8 cellular contexts compared by ENCODE assay signal in the genomic region with DNA sequence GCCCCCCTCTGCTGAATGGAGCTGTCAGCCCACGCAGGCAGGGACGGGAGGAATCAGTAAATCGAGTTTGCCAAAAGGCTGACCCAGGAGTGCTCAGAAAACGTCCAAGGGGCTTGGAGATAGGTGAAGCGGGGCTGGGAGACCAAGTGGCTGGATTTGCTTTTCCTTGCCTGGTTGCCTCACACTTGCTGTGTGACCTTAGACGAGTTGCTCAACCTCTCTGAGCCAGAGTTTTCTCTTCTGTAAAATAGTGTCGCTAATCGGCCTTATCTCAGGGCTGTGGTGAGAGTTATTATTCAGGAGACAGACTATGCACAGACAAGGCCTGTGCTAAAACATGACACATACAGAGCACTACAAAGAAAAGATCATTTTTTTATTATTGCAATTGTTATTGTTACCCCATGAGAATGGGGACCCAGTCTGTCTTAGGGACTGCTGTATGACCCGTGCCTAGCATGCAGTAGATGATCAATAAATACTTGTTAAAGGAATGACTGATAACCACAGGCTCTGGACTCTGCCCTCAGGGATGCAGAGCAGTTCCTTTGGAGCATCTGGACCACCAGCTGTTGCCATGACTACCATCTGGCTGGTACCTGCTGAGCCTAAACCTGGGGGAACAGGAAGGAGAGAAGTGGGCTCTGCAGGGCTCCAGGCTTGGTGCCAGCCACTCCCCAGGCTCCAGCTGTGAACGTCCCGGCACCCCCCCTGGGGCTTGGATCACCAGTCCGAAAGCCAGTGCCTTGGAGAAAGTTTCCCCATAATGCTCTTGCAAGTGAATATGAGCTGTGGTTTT. TPM values are rescaled to one million over a fixed set of nuclear protein-coding genes. Genes with fewer than 3 reads are reported as not detected.
DNase-seq lines count a peak whose midpoint lies in the region; ATAC-seq and TF ChIP-seq lines count a peak whose summit lies in the region.

No MANE protein-coding gene starts in this region.

- H3K9me3 Mint-ChIP-seq in CD4-positive, alpha-beta T cell: no peaks in the 10 kb centered on the region
- H3K9me3 Mint-ChIP-seq in natural killer cell: no peaks in the 10 kb centered on the region

- no peaks in the 10 kb centered on the region for H3K36me3 ChIP-seq in breast epithelium

- ATAC-seq in CD4-positive, alpha-beta T cell (ENCODE audit: poor library complexity): no peak
- ATAC-seq in natural killer cell (no peak), GM18873 (IDR thresholded peaks at IDR 0.05; ENCODE audit: low FRiP score, unreplicated experiment) (no peak), GM21717 (IDR thresholded peaks at IDR 0.05; ENCODE audit: unreplicated experiment) (no peak)

- H3K9me3 ChIP-seq in CD4-positive, alpha-beta T cell (ENCODE audit: control insufficient read depth, low read length): no peaks in the 10 kb centered on the region
- no peaks in the 10 kb centered on the region for H3K9me3 ChIP-seq in breast epithelium

- H3K4me1 Mint-ChIP-seq in CD4-positive, alpha-beta T cell (ENCODE audit: low read depth): peaks cover 20% of the 10 kb centered on the region
- peaks cover 6 to 17% of the 10 kb centered on the region in 2 donors for H3K4me1 Mint-ChIP-seq in natural killer cell

- peak overlapping the region; percentile 76 for H3K4me3 Mint-ChIP-seq in CD4-positive, alpha-beta T cell
- H3K4me3 Mint-ChIP-seq in natural killer cell: peak overlapping the region; percentile 70

- H3K27me3 Mint-ChIP-seq in CD4-positive, alpha-beta T cell: peaks cover 41% of the 10 kb centered on the region
- H3K27me3 Mint-ChIP-seq in natural killer cell (ENCODE audit: low read depth in 2 of 2): peaks cover 45 to 78% of the 10 kb centered on the region in 2 donors

- DNase-seq in CD4-positive, alpha-beta T cell: no peak
- DNase-seq in NCI-H1417 (lab: John Stamatoyannopoulos, UW) (peak in 2 of 3 experiments; percentile 97 to 99), breast epithelium (ENCODE audit: low spot score in 2 of 2) (no peak), natural killer cell (no peak), NCI-H1436 (lab: John Stamatoyannopoulos, UW) (no peak), superior temporal gyrus (ENCODE audit: extremely low spot score) (no peak)

- H3K4me1 ChIP-seq in breast epithelium: peaks cover 0 to 10% of the 10 kb centered on the region in 2 donors

- H3K27ac Mint-ChIP-seq in CD4-positive, alpha-beta T cell: no peak overlapping the region
- H3K27ac Mint-ChIP-seq in natural killer cell: no peak overlapping the region

- intact Hi-C loops in CD4-positive, alpha-beta T cell (cut with DNase I, micrococcal nuclease): loop anchor here (1.0 to 5.0 kb wide), 2 partner anchors 121 kb away; no protein-coding TSS in a partner anchor
- intact Hi-C loops in breast epithelium (cut with DNase I; ENCODE audit: low total_unique reads): no loop called here
- intact Hi-C loops in natural killer cell (cut with micrococcal nuclease): loop anchor here (5.0 kb wide), 1 partner anchor 121 kb away; no protein-coding TSS in a partner anchor

- H3K27me3 ChIP-seq in CD4-positive, alpha-beta T cell (ENCODE audit: control insufficient read depth, insufficient read depth, low read length): peaks cover 30% of the 10 kb centered on the region
- no peaks in the 10 kb centered on the region for H3K27me3 ChIP-seq in breast epithelium

- POLR2A ChIA-PET in CD4-positive, alpha-beta T cell (lab: Charles Lee): interaction anchor here (0.7 kb wide), 1 partner anchor 57 kb away, joined by 3 read pairs; no protein-coding TSS in a partner anchor

- no peak for TF ChIP-seq POLR2A in breast epithelium (IDR thresholded peaks at IDR 0.05)

- no peak overlapping the region for H3K27ac ChIP-seq in CD4-positive, alpha-beta T cell (ENCODE audit: low read depth, low read length)
- peak overlapping the region; percentile 67 to 89 for H3K27ac ChIP-seq in breast epithelium

- no peaks in the 10 kb centered on the region for H3K36me3 Mint-ChIP-seq in CD4-positive, alpha-beta T cell (ENCODE audit: low read depth)
- no peaks in the 10 kb centered on the region for H3K36me3 Mint-ChIP-seq in natural killer cell

- peak overlapping the region; percentile 59 to 90 (median 64) for H3K4me3 ChIP-seq in breast epithelium

- TF ChIP-seq CTCF in CD4-positive, alpha-beta T cell (IDR thresholded peaks at IDR 0.05): no peak
- no peak for TF ChIP-seq CTCF in breast epithelium (IDR thresholded peaks at IDR 0.05)
- no peak for TF ChIP-seq CTCF in natural killer cell (IDR thresholded peaks at IDR 0.05)

- CTCF ChIA-PET in CD4-positive, alpha-beta T cell (lab: Charles Lee): interaction anchor here (0.6 to 1.3 kb wide), 3 partner anchors 8 to 431 kb away, joined by 3 to 7 read pairs (median 3); no protein-coding TSS in a partner anchor

RNA-seq across cellular contexts. Expression of a gene that starts 0.9 kb away (rescaled TPM):
- total RNA-seq in CD4-positive, alpha-beta T cell: not detected
- total RNA-seq in breast epithelium (1 to 10 TPM; 5.0 to 7.3 (median 5.6) TPM), natural killer cell (not detected)

RNA-seq across cellular contexts. Expression of a gene that starts 31.4 kb away (rescaled TPM):
- total RNA-seq in CD4-positive, alpha-beta T cell: not detected
- total RNA-seq in breast epithelium (1,000 to 10,000 TPM in 1 of 3 donors, 10 to 100 TPM in 2; 16.1 to 1,283 (median 39.0) TPM), natural killer cell (not detected)

Comparison
In these comparisons a context has a peak if more than half of its experiments do, and no peak if none do; other contexts are left out.
1. DNase-seq: peak in NCI-H1417 (2 of 3); none in CD4-positive, alpha-beta T cell (0 of 10), breast epithelium (0 of 2), natural killer cell (single experiment), NCI-H1436 (single experiment) and superior temporal gyrus (single experiment).
2. RNA of a gene that starts 0.9 kb away (total RNA-seq): 5.0 to 7.3 TPM in breast epithelium; not detected in CD4-positive, alpha-beta T cell and not detected in natural killer cell; every median in the first group is over 4 times any median in the second.
3. RNA of a gene that starts 31.4 kb away (total RNA-seq): 16.1 to 1,283 TPM in breast epithelium; not detected in CD4-positive, alpha-beta T cell and not detected in natural killer cell; every median in the first group is over 10 times any median in the second.